ENCODE assay signal across 8 cellular contexts in the genomic region with DNA sequence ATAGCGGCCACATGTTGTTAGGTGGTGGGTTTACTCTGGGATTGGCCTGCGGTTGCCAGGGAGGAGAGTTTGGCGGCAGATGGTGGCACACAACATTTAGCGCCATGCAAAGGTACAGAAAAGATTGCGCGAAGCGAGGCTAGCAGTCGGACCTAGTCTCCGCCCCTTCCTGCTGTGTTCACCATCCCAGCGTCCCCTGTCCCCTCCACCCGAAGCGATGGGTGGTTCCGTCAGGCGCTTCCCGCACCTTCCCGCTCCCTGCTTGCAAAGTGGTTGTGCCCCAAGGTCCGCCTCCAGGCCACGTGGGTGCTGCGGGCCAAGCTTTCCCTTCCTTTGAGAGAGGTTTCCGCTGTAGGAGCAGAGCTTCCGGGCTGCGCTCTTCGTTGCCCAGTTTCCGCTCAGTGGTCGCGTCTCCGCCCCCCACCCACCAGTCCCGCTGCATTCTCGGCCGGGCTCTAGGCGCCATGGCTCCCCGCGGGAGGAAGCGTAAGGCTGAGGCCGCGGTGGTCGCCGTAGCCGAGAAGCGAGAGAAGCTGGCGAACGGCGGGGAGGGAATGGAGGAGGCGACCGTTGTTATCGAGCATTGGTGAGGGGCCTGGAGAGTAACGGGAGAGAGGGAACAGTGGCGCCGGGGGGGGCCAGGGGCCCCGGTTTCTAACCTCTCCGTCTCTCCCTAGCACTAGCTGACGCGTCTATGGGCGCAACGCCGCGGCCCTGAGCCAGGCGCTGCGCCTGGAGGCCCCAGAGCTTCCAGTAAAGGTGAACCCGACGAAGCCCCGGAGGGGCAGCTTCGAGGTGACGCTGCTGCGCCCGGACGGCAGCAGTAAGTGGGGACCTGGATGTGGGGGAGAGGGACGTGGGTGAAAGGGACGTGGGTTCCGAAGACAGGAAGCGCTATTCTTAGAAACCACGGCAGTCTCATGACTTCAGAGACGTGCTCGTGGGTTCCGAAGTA. TPM values are rescaled to one million over a fixed set of nuclear protein-coding genes. Genes with fewer than 3 reads are reported as not detected.
DNase-seq lines count a peak whose midpoint lies in the region; TF ChIP-seq lines count a peak whose summit lies in the region.

A gene with protein sequence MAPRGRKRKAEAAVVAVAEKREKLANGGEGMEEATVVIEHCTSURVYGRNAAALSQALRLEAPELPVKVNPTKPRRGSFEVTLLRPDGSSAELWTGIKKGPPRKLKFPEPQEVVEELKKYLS (plus strand): TSS at position 360 of the 955 bp plus-strand sequence. CDS start 105 bp downstream, at position 465.

- intact Hi-C loops in stomach (cut with DNase I; ENCODE audit: low total_unique reads): no loop called here

- peak within 1 kb of the TSS; percentile 55 for H2AFZ ChIP-seq in MM.1S (ENCODE audit: low read length)
- peak within 1 kb of the TSS; percentile 65 for H2AFZ ChIP-seq in neural cell (ENCODE audit: low read depth, low read length)

- H3K27me3 ChIP-seq in HAP-1 (ENCODE audit: low read depth): no peaks in the 10 kb centered on the region
- H3K27me3 ChIP-seq in MM.1S (replicated peaks; ENCODE audit: insufficient read depth, low read length): no peaks in the 10 kb centered on the region
- H3K27me3 ChIP-seq in neural cell (ENCODE audit: insufficient read depth, low read depth, low read length): no peaks in the 10 kb centered on the region
- H3K27me3 ChIP-seq in stomach: no peaks in the 10 kb centered on the region

- H3F3A ChIP-seq in MM.1S (ENCODE audit: insufficient read depth, low read length): peaks cover 6% of the 10 kb centered on the region
- peaks cover 3% of the 10 kb centered on the region for H3F3A ChIP-seq in neural cell (ENCODE audit: insufficient read depth, low read length, poor library complexity, severe bottlenecking)

- H3K36me3 ChIP-seq in ES-I3 (ENCODE audit: insufficient read depth, low read length) (peaks cover 13% of the 10 kb centered on the region), HAP-1 (replicated peaks) (peaks cover 52% of the 10 kb centered on the region), MM.1S (replicated peaks; ENCODE audit: insufficient read depth, low read length) (peaks cover 4% of the 10 kb centered on the region), neural cell (ENCODE audit: insufficient read depth, low read length) (peaks cover 15% of the 10 kb centered on the region), stomach (peaks cover 40 to 74% (median 68%) of the 10 kb centered on the region in 4 donors)

- DNase-seq in HAP-1 (ENCODE audit: low spot score in 2 of 2) (peak; percentile 97 to 98), MM.1S (peak; percentile 96), SIG-M5 (lab: John Stamatoyannopoulos, UW) (peak; percentile 81), activated gamma-delta T cell treated with Interleukin-2 at 50 U/mL for 16 hours (peak; percentile 89), fibroblast of villous mesenchyme (ENCODE audit: low read depth) (peak; percentile 98), stomach (peak; percentile 95)

- H3K27ac ChIP-seq in MM.1S (ENCODE audit: low read length) (peak within 1 kb of the TSS; percentile 70), neural cell (ENCODE audit: low read length) (peak within 1 kb of the TSS; percentile 83), stomach (peak within 1 kb of the TSS; percentile 89 to 97 (median 92))

- 0 to 1% (median 0%) methylated on average over 67 to 75 of the region's 75 CpGs for WGBS in stomach, 5 donors

- H3K4me1 ChIP-seq in ES-I3 (ENCODE audit: insufficient read depth, low read length) (peaks cover 6% of the 10 kb centered on the region; the same call in 1 of the 2 replicates), HAP-1 (peaks cover 4% of the 10 kb centered on the region), MM.1S (ENCODE audit: low read length) (0 out of 2 replicates have a peak, but pooled peaks cover 5% of the 10 kb centered on the region), stomach (peaks cover 9 to 27% (median 21%) of the 10 kb centered on the region in 4 donors)

- TF ChIP-seq POLR2A in stomach (IDR thresholded peaks at IDR 0.05): peak in 1 of 4 donors; percentile 59

- peak within 1 kb of the TSS; percentile 89 for H3K4me2 ChIP-seq in MM.1S (ENCODE audit: low read depth, low read length)
- peak within 1 kb of the TSS; percentile 98 for H3K4me2 ChIP-seq in neural cell (ENCODE audit: low read length)

- H3K9me3 ChIP-seq in ES-I3 (ENCODE audit: control insufficient read depth, insufficient read depth, low read length) (no peaks in the 10 kb centered on the region), HAP-1 (no peaks in the 10 kb centered on the region), MM.1S (replicated peaks; ENCODE audit: insufficient read depth, low read length) (no peaks in the 10 kb centered on the region), neural cell (ENCODE audit: low read length) (no peaks in the 10 kb centered on the region), stomach (no peaks in the 10 kb centered on the region)

- H3K79me2 ChIP-seq in MM.1S (ENCODE audit: low read length): peaks cover 47% of the 10 kb centered on the region
- peaks cover 17% of the 10 kb centered on the region for H3K79me2 ChIP-seq in neural cell (replicated peaks; ENCODE audit: insufficient read depth, low read length)

- in situ Hi-C loops in HAP-1 (cut with MboI; ENCODE audit: low sequenced_read_pairs): no loop called here

- peak within 1 kb of the TSS; percentile 93 for H3K4me3 ChIP-seq in HAP-1
- peak within 1 kb of the TSS; percentile 84 for H3K4me3 ChIP-seq in MM.1S (ENCODE audit: low read length)
- H3K4me3 ChIP-seq in fibroblast of villous mesenchyme (ENCODE audit: low read depth, low read length): peak within 1 kb of the TSS; percentile 86
- H3K4me3 ChIP-seq in neural cell (ENCODE audit: low read length): peak within 1 kb of the TSS; percentile 90
- H3K4me3 ChIP-seq in stomach: peak within 1 kb of the TSS; percentile 81 to 92 (median 88)

- peak; percentile 56 for TF ChIP-seq RAD21 in neural cell (conservative IDR thresholded peaks at IDR 0.05)

- TF ChIP-seq CTCF in MM.1S (IDR thresholded peaks at IDR 0.05; ENCODE audit: low read length) (no peak), fibroblast of villous mesenchyme (IDR thresholded peaks at IDR 0.05; ENCODE audit: insufficient read depth, low read depth, low read length) (no peak), neural cell (IDR thresholded peaks at IDR 0.05; ENCODE audit: poor library complexity, severe bottlenecking) (no peak), stomach (IDR thresholded peaks at IDR 0.05) (peak in 1 of 7 experiments; percentile 9)

- TF ChIP-seq EP300 in neural cell (conservative IDR thresholded peaks at IDR 0.05; ENCODE audit: poor library complexity, severe bottlenecking): peak; percentile 78
- TF ChIP-seq EP300 in stomach (IDR thresholded peaks at IDR 0.05): no peak

- H4K20me1 ChIP-seq in MM.1S (ENCODE audit: insufficient read depth, low read length) (no peaks in the 10 kb centered on the region), neural cell (ENCODE audit: insufficient read depth) (no peaks in the 10 kb centered on the region)

- H3K9ac ChIP-seq in ES-I3 (ENCODE audit: low read depth, low read length) (peak within 1 kb of the TSS; percentile 99), MM.1S (ENCODE audit: low read length) (peak within 1 kb of the TSS; percentile 92), neural cell (ENCODE audit: low read length) (peak within 1 kb of the TSS; percentile 90)

- H3K9me2 ChIP-seq in MM.1S (replicated peaks; ENCODE audit: insufficient read depth, low read length) (no peaks in the 10 kb centered on the region), neural cell (ENCODE audit: insufficient read depth, low read length) (no peaks in the 10 kb centered on the region)

TF ChIP-seq in neural cell, 6 proteins besides CTCF, POLR2A, EP300 and RAD21:
- no peak for TF ChIP-seq EZH2 (IDR thresholded peaks at IDR 0.05; ENCODE audit: borderline replicate concordance, insufficient read depth, low read length, poor library complexity, severe bottlenecking)
- TF ChIP-seq POLR2AphosphoS5 (IDR thresholded peaks at IDR 0.05): peak; percentile 92
- peak; percentile 96 for TF ChIP-seq MXI1 (conservative IDR thresholded peaks at IDR 0.05; ENCODE audit: poor library complexity, severe bottlenecking)
- peak; percentile 61 for TF ChIP-seq SMC3 (conservative IDR thresholded peaks at IDR 0.05; ENCODE audit: poor library complexity)
- peak; percentile 90 for TF ChIP-seq TAF1 (IDR thresholded peaks at IDR 0.05; ENCODE audit: low read depth)
- TF ChIP-seq, protein P1, sequence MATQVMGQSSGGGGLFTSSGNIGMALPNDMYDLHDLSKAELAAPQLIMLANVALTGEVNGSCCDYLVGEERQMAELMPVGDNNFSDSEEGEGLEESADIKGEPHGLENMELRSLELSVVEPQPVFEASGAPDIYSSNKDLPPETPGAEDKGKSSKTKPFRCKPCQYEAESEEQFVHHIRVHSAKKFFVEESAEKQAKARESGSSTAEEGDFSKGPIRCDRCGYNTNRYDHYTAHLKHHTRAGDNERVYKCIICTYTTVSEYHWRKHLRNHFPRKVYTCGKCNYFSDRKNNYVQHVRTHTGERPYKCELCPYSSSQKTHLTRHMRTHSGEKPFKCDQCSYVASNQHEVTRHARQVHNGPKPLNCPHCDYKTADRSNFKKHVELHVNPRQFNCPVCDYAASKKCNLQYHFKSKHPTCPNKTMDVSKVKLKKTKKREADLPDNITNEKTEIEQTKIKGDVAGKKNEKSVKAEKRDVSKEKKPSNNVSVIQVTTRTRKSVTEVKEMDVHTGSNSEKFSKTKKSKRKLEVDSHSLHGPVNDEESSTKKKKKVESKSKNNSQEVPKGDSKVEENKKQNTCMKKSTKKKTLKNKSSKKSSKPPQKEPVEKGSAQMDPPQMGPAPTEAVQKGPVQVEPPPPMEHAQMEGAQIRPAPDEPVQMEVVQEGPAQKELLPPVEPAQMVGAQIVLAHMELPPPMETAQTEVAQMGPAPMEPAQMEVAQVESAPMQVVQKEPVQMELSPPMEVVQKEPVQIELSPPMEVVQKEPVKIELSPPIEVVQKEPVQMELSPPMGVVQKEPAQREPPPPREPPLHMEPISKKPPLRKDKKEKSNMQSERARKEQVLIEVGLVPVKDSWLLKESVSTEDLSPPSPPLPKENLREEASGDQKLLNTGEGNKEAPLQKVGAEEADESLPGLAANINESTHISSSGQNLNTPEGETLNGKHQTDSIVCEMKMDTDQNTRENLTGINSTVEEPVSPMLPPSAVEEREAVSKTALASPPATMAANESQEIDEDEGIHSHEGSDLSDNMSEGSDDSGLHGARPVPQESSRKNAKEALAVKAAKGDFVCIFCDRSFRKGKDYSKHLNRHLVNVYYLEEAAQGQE (IDR thresholded peaks at IDR 0.05; ENCODE audit: borderline replicate concordance): peak; percentile 87

RNA-seq across cellular contexts. Expression of the gene that starts here (rescaled TPM):
- 66.9 and 68.9 TPM in 2 replicates for total RNA-seq in fibroblast of villous mesenchyme
- 509 and 546 TPM in 2 replicates for polyA plus RNA-seq in neural cell
- 92.3 and 108 TPM in 2 replicates for polyA minus RNA-seq in neural cell
- total RNA-seq in stomach: 100 to 1,000 TPM in 4 of 5 donors, 10 to 100 TPM in 1; 33.8 to 234 (median 152) TPM
- polyA plus RNA-seq in stomach: 100 to 1,000 TPM; 158 to 194 (median 183) TPM

Comparison
In these comparisons a context has a peak if more than half of its experiments do, and no peak if none do; other contexts are left out.
1. Peak in every context shown above with its lines: DNase-seq, H3K4me3 ChIP-seq and H3K27ac ChIP-seq.